Comparison of ENCODE assay signal across 19 cellular contexts in genomic region chr5:57989378-57989777, GRCh38.
DNase-seq lines count a peak whose midpoint lies in the region; ATAC-seq, FAIRE-seq and TF ChIP-seq lines count a peak whose summit lies in the region.
"Had no signal": no experiment of that assay in that cellular context is flagged by ENCODE, and none has a peak within 500 bp of the region (broad histone marks: within the 10 kb centered on the region; RNA-seq: fewer than 3 reads in every experiment).

No MANE protein-coding gene starts in this region.

- peaks cover 6% of the 10 kb centered on the region for H3K9me3 ChIP-seq in PC-9 (ENCODE audit: insufficient read depth, low read depth)
- H3K9me3 ChIP-seq in sigmoid colon = no peaks in the 10 kb centered on the region

- peak overlapping the region; percentile 49 for H3K27ac ChIP-seq in PC-9
- no peak overlapping the region for H3K27ac ChIP-seq in sigmoid colon
- H3K27ac ChIP-seq: spleen had no signal

- H3K9me3 Mint-ChIP-seq in WTC11 = peaks cover 12% of the 10 kb centered on the region
- H3K9me3 Mint-ChIP-seq: activated naive CD4-positive, alpha-beta T cell treated with anti-CD3 and anti-CD28 coated beads, Interleukin-2, amount 50 U/mL, for 24 hours; T-helper 2 cell treated with Interferon-gamma antibody and Interleukin-4, amounts not matched to agents 5 μg/mL and 100 μg/mL, for 36 hours had no signal

- no peak overlapping the region for H3K4me3 ChIP-seq in PC-9
- H3K4me3 ChIP-seq in epithelial cell of esophagus (ENCODE audit: low read length) = no peak overlapping the region
- no peak overlapping the region for H3K4me3 ChIP-seq in sigmoid colon
- H3K4me3 ChIP-seq: lung, spleen had no signal

- POLR2A ChIA-PET in PC-9 (lab: Charles Lee; ENCODE audit: unreplicated experiment) (no interaction called here), WTC11 (lab: Charles Lee) (no interaction called here)

- 0 out of 2 replicates have a peak, but pooled peaks cover 3% of the 10 kb centered on the region for H3K4me1 Mint-ChIP-seq in WTC11
- H3K4me1 Mint-ChIP-seq: activated naive CD4-positive, alpha-beta T cell treated with anti-CD3 and anti-CD28 coated beads, Interleukin-2, amount 50 U/mL, for 24 hours; B cell had no signal

- H3K27me3 ChIP-seq in PC-9 (ENCODE audit: insufficient read depth, low read depth) = no peaks in the 10 kb centered on the region
- H3K27me3 ChIP-seq in sigmoid colon = no peaks in the 10 kb centered on the region
- H3K27me3 ChIP-seq: spleen had no signal

- WGBS in sigmoid colon, 2 donors = 38 to 64% methylated on average over 3 of the region's 3 CpGs

- no peak for TF ChIP-seq POLR2A in sigmoid colon (IDR thresholded peaks at IDR 0.05)

- FAIRE-seq in GM19239 (lab: Jason Lieb, UNC) = no peak

- TF ChIP-seq EP300 in sigmoid colon (IDR thresholded peaks at IDR 0.05) = no peak

- H3K4me1 ChIP-seq in PC-9 (replicated peaks; ENCODE audit: insufficient read depth) (peaks cover 23% of the 10 kb centered on the region), sigmoid colon (no peaks in the 10 kb centered on the region)
- H3K4me1 ChIP-seq: spleen had no signal

- H4K20me1 ChIP-seq in PC-9 (ENCODE audit: insufficient read depth) = no peaks in the 10 kb centered on the region

- TF ChIP-seq CTCF in PC-9 (conservative IDR thresholded peaks at IDR 0.05) (no peak), epithelial cell of esophagus (IDR thresholded peaks at IDR 0.05; ENCODE audit: insufficient read depth, low read depth, low read length, missing control alignments) (no peak), sigmoid colon (IDR thresholded peaks at IDR 0.05) (no peak), WTC11 (IDR thresholded peaks at IDR 0.05) (no peak)

- no peak overlapping the region for H3K4me3 Mint-ChIP-seq in WTC11
- H3K4me3 Mint-ChIP-seq: activated naive CD4-positive, alpha-beta T cell treated with anti-CD3 and anti-CD28 coated beads, Interleukin-2, amount 50 U/mL, for 24 hours; B cell; T-helper 2 cell treated with Interferon-gamma antibody and Interleukin-4, amounts not matched to agents 5 μg/mL and 100 μg/mL, for 36 hours had no signal

- no peaks in the 10 kb centered on the region for H3K79me2 ChIP-seq in PC-9 (ENCODE audit: low read depth)

- no peaks in the 10 kb centered on the region for H3F3A ChIP-seq in PC-9 (ENCODE audit: insufficient read depth, low read depth)

- peak; percentile 8 for DNase-seq in ELF-1 (ENCODE audit: low read depth, low spot score)
- peak; percentile 5 to 48 for DNase-seq in PC-9
- DNase-seq in epithelial cell of esophagus (ENCODE audit: low read depth) = peak; percentile 71
- peak; percentile 24 for DNase-seq in pons (ENCODE audit: low spot score)
- no peak for DNase-seq in GM19239 (ENCODE audit: insufficient read length, low spot score)
- DNase-seq in sigmoid colon = no peak
- DNase-seq in WTC11 (ENCODE audit: low spot score) = no peak
- DNase-seq: activated CD4-positive, alpha-beta T cell treated with anti-CD3 and anti-CD28 coated beads for 4 hours; activated T-cell treated with anti-CD3 and anti-CD28 coated beads for 4 hours; DMS79; Karpas-422; NCI-H2029 treated with DMSO at 0.1 percent for 48 hours; NCI-H774; spleen had no signal

- H3K36me3 ChIP-seq in PC-9 (ENCODE audit: low read depth) = no peaks in the 10 kb centered on the region
- no peaks in the 10 kb centered on the region for H3K36me3 ChIP-seq in sigmoid colon
- H3K36me3 ChIP-seq: spleen had no signal

- no TSS peak for BruUV-seq in PC-9 (replicated peaks; lab: Mats Ljungman, UMichigan)

- H2AFZ ChIP-seq in PC-9 = no peak overlapping the region

- ATAC-seq in GM21529 (IDR thresholded peaks at IDR 0.05; ENCODE audit: unreplicated experiment) (no peak), WTC11 (no peak)

- H3K27me3 Mint-ChIP-seq in WTC11 (ENCODE audit: low read depth) = no peaks in the 10 kb centered on the region
- H3K27me3 Mint-ChIP-seq: B cell had no signal

- CTCF ChIA-PET in PC-9 (lab: Charles Lee) (no interaction called here), WTC11 (lab: Charles Lee) (no interaction called here)

- peak overlapping the region; percentile 43 for H3K4me2 ChIP-seq in PC-9

- intact Hi-C loops in PC-9 (cut with micrococcal nuclease; ENCODE audit: unreplicated experiment) = no loop called here
- intact Hi-C loops in sigmoid colon (cut with DNase I) = no loop called here

- no peaks in the 10 kb centered on the region for H3K9me2 ChIP-seq in PC-9 (ENCODE audit: insufficient read depth)

- H3K36me3 Mint-ChIP-seq in WTC11 = 0 out of 2 replicates have a peak, but pooled peaks cover 3% of the 10 kb centered on the region
- H3K36me3 Mint-ChIP-seq: activated naive CD4-positive, alpha-beta T cell treated with anti-CD3 and anti-CD28 coated beads, Interleukin-2, amount 50 U/mL, for 24 hours had no signal

- no peak overlapping the region; the same call in 1 of the 2 replicates for H3K27ac Mint-ChIP-seq in WTC11
- H3K27ac Mint-ChIP-seq: activated naive CD4-positive, alpha-beta T cell treated with anti-CD3 and anti-CD28 coated beads, Interleukin-2, amount 50 U/mL, for 24 hours; B cell; T-helper 2 cell treated with Interferon-gamma antibody and Interleukin-4, amounts not matched to agents 5 μg/mL and 100 μg/mL, for 36 hours had no signal

TF ChIP-seq in WTC11, 78 proteins besides CTCF, POLR2A, EP300 and RAD21 (continues in another document):
- TF ChIP-seq ZNF281 (CRISPR knock-in tag; IDR thresholded peaks at IDR 0.05) (no peak), MLX (CRISPR knock-in tag; IDR thresholded peaks at IDR 0.05) (no peak), PRDM15 (CRISPR knock-in tag; IDR thresholded peaks at IDR 0.05) (no peak), NR3C1 (CRISPR knock-in tag; conservative IDR thresholded peaks at IDR 0.05; ENCODE audit: low read depth) (no peak), FOXP4 (CRISPR knock-in tag; IDR thresholded peaks at IDR 0.05) (no peak)

Comparison
In these comparisons a context has a peak if more than half of its experiments do, and no peak if none do; other contexts are left out.
1. DNase-seq: peak in ELF-1 (single experiment), PC-9 (2 of 2), epithelial cell of esophagus (single experiment) and pons (single experiment); none in GM19239 (single experiment), sigmoid colon (single experiment) and WTC11 (single experiment).